Comparison of ENCODE assay signal across 8 cellular contexts in the genomic region with DNA sequence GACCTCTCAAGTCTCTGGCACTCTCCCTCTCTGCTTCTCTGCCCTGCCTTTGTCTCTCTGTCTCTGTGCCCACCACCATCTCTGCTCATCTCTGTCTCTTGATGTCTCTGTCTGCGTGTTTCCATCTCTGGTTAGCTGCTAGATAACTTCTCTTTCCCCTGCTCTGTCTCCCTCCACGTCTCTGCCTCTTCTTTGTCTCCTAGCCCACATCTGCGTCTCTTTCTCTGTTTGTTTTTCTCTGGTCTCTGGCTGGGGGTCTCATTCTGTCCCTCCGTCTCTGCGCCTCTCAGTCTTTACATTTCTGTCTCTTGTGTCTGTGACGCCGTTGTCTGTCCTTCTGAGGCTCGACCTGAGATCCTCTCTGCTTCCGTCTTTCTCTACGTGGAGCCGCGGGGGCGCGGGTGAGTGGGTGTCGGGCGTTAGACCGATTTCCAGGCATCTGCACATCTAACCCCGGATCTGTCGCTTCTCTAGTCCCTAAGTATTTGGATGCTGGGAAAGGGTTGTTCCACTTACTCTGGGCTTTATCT. TPM values are rescaled to one million over a fixed set of nuclear protein-coding genes. Genes with fewer than 3 reads are reported as not detected.
DNase-seq lines count a peak whose midpoint lies in the region; ATAC-seq and TF ChIP-seq lines count a peak whose summit lies in the region.

No MANE protein-coding gene starts in this region.

- WGBS in neuronal stem cell (ENCODE audit: extremely low coverage in 2 of 2, insufficient read length in 2 of 2, insufficient replicate concordance in 1 of 2), 2 donors = no CpG with 5 or more reads among the region's 19 CpGs

- H2BK120ac ChIP-seq in neuronal stem cell (ENCODE audit: low read depth, low read length) = no peak overlapping the region

- H3K79me1 ChIP-seq in neuronal stem cell (ENCODE audit: low read depth, low read length) = no peaks in the 10 kb centered on the region

- H4K8ac ChIP-seq in neuronal stem cell (ENCODE audit: low read depth, low read length) = no peak overlapping the region

- peak overlapping the region; percentile 82 for H2AFZ ChIP-seq in neuronal stem cell (ENCODE audit: low read length)

- no peaks in the 10 kb centered on the region; the same call in 1 of the 2 replicates for H3K36me3 ChIP-seq in SJSA1
- no peaks in the 10 kb centered on the region for H3K36me3 ChIP-seq in neuronal stem cell (replicated peaks in 1 of 2; ENCODE audit: control insufficient read depth in 2 of 2, insufficient read depth in 2 of 2, low read length in 2 of 2)

- intact Hi-C loops in dorsolateral prefrontal cortex (cut with DNase I) = no loop called here

- TF ChIP-seq CTCF in dorsolateral prefrontal cortex (IDR thresholded peaks at IDR 0.05 in 54 of 56, conservative IDR thresholded peaks at IDR 0.05 in 2 of 56; ENCODE audit: low read depth in 1 of 56, partially characterized antibody in 56 of 56) = no peak

- DNase-seq in SJSA1 (ENCODE audit: low read depth in 1 of 2, low spot score in 2 of 2) (peak in 1 of 2 experiments; percentile 20), dorsolateral prefrontal cortex (no peak), neuronal stem cell (ENCODE audit: low spot score) (no peak), NCI-H524 (lab: John Stamatoyannopoulos, UW) (no peak), NCI-H2081 (lab: John Stamatoyannopoulos, UW) (no peak), SW480 (ENCODE audit: low spot score) (no peak), UCSD-AML1 (lab: John Stamatoyannopoulos, UW; ENCODE audit: unreplicated experiment) (no peak)

- H3K18ac ChIP-seq in neuronal stem cell (ENCODE audit: low read length) = no peak overlapping the region

- H3K4ac ChIP-seq in neuronal stem cell (ENCODE audit: low read length) = no peak overlapping the region

- H3K4me2 ChIP-seq in neuronal stem cell (ENCODE audit: insufficient read depth, low read length, poor library complexity, severe bottlenecking) = peak overlapping the region; percentile 41

- no peak overlapping the region for H2AK5ac ChIP-seq in neuronal stem cell (ENCODE audit: low read depth, low read length)

- no peak overlapping the region for H2BK15ac ChIP-seq in neuronal stem cell (ENCODE audit: low read length)

- no peak overlapping the region for H4K91ac ChIP-seq in neuronal stem cell (ENCODE audit: low read depth, low read length, poor library complexity)

- no peak overlapping the region for H2BK12ac ChIP-seq in neuronal stem cell (ENCODE audit: low read length)

- peak overlapping the region; percentile 40 for H3K4me3 ChIP-seq in SJSA1
- H3K4me3 ChIP-seq in dorsolateral prefrontal cortex = peak overlapping the region; percentile 1 to 66 (median 48)
- peak overlapping the region; percentile 32 to 53 for H3K4me3 ChIP-seq in neuronal stem cell (ENCODE audit: low read length in 2 of 2)

- no peak overlapping the region for H3K23ac ChIP-seq in neuronal stem cell (ENCODE audit: low read depth, low read length, poor library complexity)

- no peak overlapping the region for H3K9ac ChIP-seq in neuronal stem cell (ENCODE audit: low read depth, low read length, poor library complexity)

- H3K14ac ChIP-seq in neuronal stem cell (ENCODE audit: low read length) = no peak overlapping the region

- H3K4me1 ChIP-seq in SJSA1 (replicated peaks) (peaks cover 18% of the 10 kb centered on the region), neuronal stem cell (ENCODE audit: control insufficient read depth in 2 of 2, insufficient read depth in 1 of 2, low read depth in 1 of 2, low read length in 2 of 2) (peaks cover 12 to 16% of the 10 kb centered on the region in 2 donors)

- ATAC-seq in GM21423 (IDR thresholded peaks at IDR 0.05; ENCODE audit: unreplicated experiment) = peak; percentile 2

- H3K27me3 ChIP-seq in SJSA1 (replicated peaks) (no peaks in the 10 kb centered on the region), dorsolateral prefrontal cortex (peaks cover 0 to 71% (median 34%) of the 10 kb centered on the region in 45 donors), neuronal stem cell (ENCODE audit: control insufficient read depth in 3 of 3, insufficient read depth in 3 of 3, low read depth in 1 of 3, low read length in 3 of 3) (peaks cover 4 to 48% (median 21%) of the 10 kb centered on the region in 3 experiments)

- no peak overlapping the region for H2BK5ac ChIP-seq in neuronal stem cell (ENCODE audit: low read length)

- H3K27ac ChIP-seq in SJSA1 (no peak overlapping the region), dorsolateral prefrontal cortex (peak overlapping the region in 20 of 59 donors; percentile 1 to 71 (median 41)), neuronal stem cell (replicated peaks; ENCODE audit: low read length) (no peak overlapping the region)

- no peaks in the 10 kb centered on the region for H3K9me3 ChIP-seq in SJSA1 (replicated peaks)
- H3K9me3 ChIP-seq in neuronal stem cell (replicated peaks in 1 of 2; ENCODE audit: control insufficient read depth in 2 of 2, insufficient read depth in 1 of 2, low read depth in 1 of 2, low read length in 2 of 2) = peaks cover 0 to 5% of the 10 kb centered on the region in 2 donors

RNA-seq across cellular contexts. Expression of gene GIPR, which starts 0.4 kb away (rescaled TPM):
- total RNA-seq in SJSA1 (2014; rRNA removed; shearing (Covaris generic)) = 0.72 and 2.1 TPM in 2 replicates
- total RNA-seq in dorsolateral prefrontal cortex = 10 to 100 TPM in 16 of 120 experiments, 1 to 10 TPM in 91, under 1 TPM in 12, not detected in 1; 0.29 to 22.2 (median 3.7) TPM
- 0.17 TPM for polyA plus RNA-seq in neuronal stem cell (2013, experiment 1 of 2)
- 0.03 TPM for polyA plus RNA-seq in neuronal stem cell (2013, experiment 2 of 2)

RNA-seq across cellular contexts. Expression of gene SNRPD2, which starts 23.3 kb away (rescaled TPM):
- 331 and 402 TPM in 2 replicates for total RNA-seq in SJSA1 (2014; rRNA removed; shearing (Covaris generic))
- 100 to 1,000 TPM; 125 to 259 (median 201) TPM for total RNA-seq in dorsolateral prefrontal cortex
- polyA plus RNA-seq in neuronal stem cell (2013, experiment 1 of 2) = 2,162 TPM
- 2,125 TPM for polyA plus RNA-seq in neuronal stem cell (2013, experiment 2 of 2)

RNA-seq across cellular contexts. Expression of gene QPCTL, which starts 24.1 kb away (rescaled TPM):
- 11.6 and 14.6 TPM in 2 replicates for total RNA-seq in SJSA1 (2014; rRNA removed; shearing (Covaris generic))
- 10 to 100 TPM in 31 of 120 experiments, 1 to 10 TPM in 89; 3.0 to 16.5 (median 8.6) TPM for total RNA-seq in dorsolateral prefrontal cortex
- polyA plus RNA-seq in neuronal stem cell (2013, experiment 1 of 2) = 9.8 TPM
- polyA plus RNA-seq in neuronal stem cell (2013, experiment 2 of 2) = 10.3 TPM

RNA-seq across cellular contexts. Expression of gene EML2, which starts 29.2 kb away (rescaled TPM):
- 33.6 and 45.4 TPM in 2 replicates for total RNA-seq in SJSA1 (2014; rRNA removed; shearing (Covaris generic))
- 100 to 1,000 TPM in 112 of 120 experiments, 10 to 100 TPM in 8; 86.4 to 266 (median 132) TPM for total RNA-seq in dorsolateral prefrontal cortex
- polyA plus RNA-seq in neuronal stem cell (2013, experiment 1 of 2) = 8.1 TPM
- 8.1 TPM for polyA plus RNA-seq in neuronal stem cell (2013, experiment 2 of 2)
